ENCODE assay signal across 17 cellular contexts in the genomic region with DNA sequence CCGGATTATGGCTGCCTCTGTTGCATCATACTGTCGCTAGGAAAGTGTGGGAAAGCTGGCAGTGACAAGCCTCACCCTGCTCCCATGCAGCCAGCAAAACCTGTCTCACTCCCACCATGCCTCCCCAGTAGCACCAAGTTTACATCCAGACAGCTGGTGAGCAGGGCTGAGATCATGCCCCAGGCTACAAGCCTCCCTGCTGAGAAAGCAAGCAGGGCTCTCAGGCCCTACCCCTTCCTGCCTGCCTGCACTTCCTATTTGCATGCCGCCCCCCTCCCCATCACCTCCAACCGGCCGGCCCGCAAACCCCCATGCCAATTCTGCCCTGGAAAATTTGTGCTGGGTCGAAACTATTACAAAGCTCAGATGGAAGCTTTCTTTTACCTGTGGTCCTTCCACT.
A peak's percentile ranks its signal among the peaks of the same experiment; 100 is the strongest.
DNase-seq lines count a peak whose midpoint lies in the region; ATAC-seq, FAIRE-seq and TF ChIP-seq lines count a peak whose summit lies in the region.
"Had no signal": no experiment of that assay in that cellular context is flagged by ENCODE, and none has a peak within 500 bp of the region (broad histone marks: within the 10 kb centered on the region; RNA-seq: fewer than 3 reads in every experiment).

No MANE protein-coding gene starts in this region.

- POLR2A ChIA-PET in WTC11 (lab: Charles Lee) = no interaction called here
- POLR2A ChIA-PET in HepG2 (lab: Yijun Ruan, JAX) = no interaction called here

- H4K20me1 ChIP-seq in HepG2 (ENCODE audit: insufficient read depth, low read length) = no peaks in the 10 kb centered on the region

- H3K4me3 ChIP-seq in HUES64 (ENCODE audit: low read length) (no peak overlapping the region), HepG2 (replicated peaks in 1 of 3; ENCODE audit: insufficient read depth in 1 of 3, low read depth in 2 of 3, low read length in 3 of 3) (no peak overlapping the region), dorsolateral prefrontal cortex (no peak overlapping the region)
- H3K4me3 ChIP-seq: PC-9 had no signal

- H3K9me3 ChIP-seq in HUES64 (ENCODE audit: insufficient read depth, low read depth, low read length) = no peaks in the 10 kb centered on the region
- no peaks in the 10 kb centered on the region for H3K9me3 ChIP-seq in HepG2 (ENCODE audit: low read length)

- no peak overlapping the region for H3K27ac Mint-ChIP-seq in WTC11

- no peak for TF ChIP-seq RAD21 in HepG2 (CRISPR knock-in tag; IDR thresholded peaks at IDR 0.05)

- in situ Hi-C loops in HepG2 (cut with HindIII; ENCODE audit: extremely low pct_ligation_motif_present, low pct_unique_long_range_greater_than_20kb) = no loop called here

- H3K27me3 ChIP-seq in HUES64 (ENCODE audit: insufficient read depth, low read length) = no peaks in the 10 kb centered on the region
- no peaks in the 10 kb centered on the region for H3K27me3 ChIP-seq in HepG2 (ENCODE audit: control insufficient read depth in 1 of 2, insufficient read depth in 2 of 2, low read length in 2 of 2)
- H3K27me3 ChIP-seq in dorsolateral prefrontal cortex = no peaks in the 10 kb centered on the region

- FAIRE-seq in HepG2 (lab: Jason Lieb, UNC) = no peak

- H3K36me3 Mint-ChIP-seq in WTC11 = peaks cover 33% of the 10 kb centered on the region

- no TSS peak for BruUV-seq in HepG2 (replicated peaks; lab: Mats Ljungman, UMichigan)

- WGBS in HUES64 = 62% methylated on average over 7 of the region's 7 CpGs
- 50% methylated on average over 5 of the region's 7 CpGs for WGBS in HepG2 (ENCODE audit: low lambda C conversion rate)

- no peak for TF ChIP-seq EP300 in HepG2 (IDR thresholded peaks at IDR 0.05; ENCODE audit: low read depth in 2 of 2, low read length in 2 of 2)
- no peak for TF ChIP-seq EP300 in HepG2 (CRISPR knock-in tag; IDR thresholded peaks at IDR 0.05; ENCODE audit: borderline replicate concordance)

- H3K79me2 ChIP-seq in HepG2 (ENCODE audit: insufficient read depth, low read length) = no peaks in the 10 kb centered on the region

- peak; percentile 6 for DNase-seq in COR-L47 (lab: John Stamatoyannopoulos, UW)
- DNase-seq in WTC11 (ENCODE audit: low spot score) = peak; percentile 20
- no peak for DNase-seq in HepG2 (ENCODE audit: low spot score)
- no peak for DNase-seq in NCI-H2227 treated with DMSO at 0.1 percent for 48 hours (lab: John Stamatoyannopoulos, UW)
- DNase-seq in GM10266 (ENCODE audit: extremely low spot score) = no peak
- DNase-seq in dorsolateral prefrontal cortex = no peak
- DNase-seq: C1 segment of cervical spinal cord, DMS 273 treated with DMSO at 0.1 percent for 48 hours, EL, H7, KG1, NCI-H1694, NCI-H2107, NCI-H446 treated with DMSO at 0.1 percent for 48 hours, PC-9 had no signal

- H3K4me3 Mint-ChIP-seq in WTC11 = no peak overlapping the region

- H3K27ac ChIP-seq in HUES64 (ENCODE audit: low read depth, low read length) (peak overlapping the region; percentile 9; the same call in 1 of the 2 replicates), HepG2 (ENCODE audit: extremely low read length, insufficient read depth, low read length) (no peak overlapping the region), dorsolateral prefrontal cortex (no peak overlapping the region)
- H3K27ac ChIP-seq: HL-60, PC-9 had no signal

- H3K27me3 Mint-ChIP-seq in WTC11 (ENCODE audit: low read depth) = no peaks in the 10 kb centered on the region

- H3K9me3 Mint-ChIP-seq in WTC11 = peaks cover 51% of the 10 kb centered on the region

- CTCF ChIA-PET in WTC11 (lab: Charles Lee) (no interaction called here), HepG2 (lab: Yijun Ruan, JAX; ENCODE audit: low intra/inter-chr PET ratio, low total read pairs) (no interaction called here)

- TF ChIP-seq CTCF in WTC11 (IDR thresholded peaks at IDR 0.05) (no peak), HepG2 (CRISPR knock-in tag; IDR thresholded peaks at IDR 0.05) (no peak), GM10266 (IDR thresholded peaks at IDR 0.05; ENCODE audit: control insufficient read depth, insufficient read depth, low read depth, missing control alignments) (no peak), dorsolateral prefrontal cortex (IDR thresholded peaks at IDR 0.05 in 54 of 56, conservative IDR thresholded peaks at IDR 0.05 in 2 of 56; ENCODE audit: low read depth in 1 of 56, partially characterized antibody in 56 of 56) (no peak)

- peaks cover 27% of the 10 kb centered on the region for H3K4me1 Mint-ChIP-seq in WTC11

- no peak overlapping the region for H2AFZ ChIP-seq in HepG2 (ENCODE audit: low read length)
- H2AFZ ChIP-seq: PC-9 had no signal

- ATAC-seq in WTC11 (peak; percentile 74), HepG2 (no peak)

- no peaks in the 10 kb centered on the region for H3K36me3 ChIP-seq in HUES64 (ENCODE audit: insufficient read depth, low read length)
- no peaks in the 10 kb centered on the region for H3K36me3 ChIP-seq in HepG2 (replicated peaks in 1 of 2; ENCODE audit: control insufficient read depth in 1 of 2, insufficient read depth in 2 of 2, low read length in 2 of 2)

- H3K4me1 ChIP-seq in HUES64 (ENCODE audit: insufficient read depth, low read length) = 0 out of 2 replicates have a peak, but pooled peaks cover 10% of the 10 kb centered on the region
- no peaks in the 10 kb centered on the region for H3K4me1 ChIP-seq in HepG2 (ENCODE audit: insufficient read depth, low read length)

- no peak for TF ChIP-seq POLR2A in HepG2 (IDR thresholded peaks at IDR 0.05; ENCODE audit: insufficient read depth in 1 of 2, low read depth in 2 of 2, low read length in 2 of 2)

- intact Hi-C loops in HepG2 (cut with micrococcal nuclease; ENCODE audit: unreplicated experiment) (no loop called here), dorsolateral prefrontal cortex (cut with DNase I) (no loop called here)

- H3K9ac ChIP-seq in HUES64 (ENCODE audit: low read depth, low read length) (no peak overlapping the region), HepG2 (ENCODE audit: insufficient read depth, low read depth, low read length) (no peak overlapping the region)

- H3K4me2 ChIP-seq in HepG2 (ENCODE audit: low read depth, low read length) = no peak overlapping the region
- H3K4me2 ChIP-seq: PC-9 had no signal

TF ChIP-seq in WTC11, 78 proteins besides CTCF, POLR2A, EP300 and RAD21 (continues in another document):
- TF ChIP-seq, protein P1, sequence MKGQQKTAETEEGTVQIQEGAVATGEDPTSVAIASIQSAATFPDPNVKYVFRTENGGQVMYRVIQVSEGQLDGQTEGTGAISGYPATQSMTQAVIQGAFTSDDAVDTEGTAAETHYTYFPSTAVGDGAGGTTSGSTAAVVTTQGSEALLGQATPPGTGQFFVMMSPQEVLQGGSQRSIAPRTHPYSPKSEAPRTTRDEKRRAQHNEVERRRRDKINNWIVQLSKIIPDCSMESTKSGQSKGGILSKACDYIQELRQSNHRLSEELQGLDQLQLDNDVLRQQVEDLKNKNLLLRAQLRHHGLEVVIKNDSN (CRISPR knock-in tag; IDR thresholded peaks at IDR 0.05) = no peak

TF ChIP-seq in HepG2, 621 proteins besides CTCF, POLR2A, EP300 and RAD21:
- 0 out of 2 replicates have a peak, but pooled peaks have one; percentile 0 for TF ChIP-seq CEBPB (IDR thresholded peaks at IDR 0.05; ENCODE audit: borderline replicate concordance, low read depth, low read length)
- no peak for TF ChIP-seq ZNF570 (CRISPR knock-in tag; IDR thresholded peaks at IDR 0.05; ENCODE audit: borderline replicate concordance)
- TF ChIP-seq SOX13 (IDR thresholded peaks at IDR 0.05) = no peak
- TF ChIP-seq SOX13 (CRISPR knock-in tag; conservative IDR thresholded peaks at IDR 0.05 in 1 of 2, IDR thresholded peaks at IDR 0.05 in 1 of 2) = no peak
- TF ChIP-seq, protein P2, sequence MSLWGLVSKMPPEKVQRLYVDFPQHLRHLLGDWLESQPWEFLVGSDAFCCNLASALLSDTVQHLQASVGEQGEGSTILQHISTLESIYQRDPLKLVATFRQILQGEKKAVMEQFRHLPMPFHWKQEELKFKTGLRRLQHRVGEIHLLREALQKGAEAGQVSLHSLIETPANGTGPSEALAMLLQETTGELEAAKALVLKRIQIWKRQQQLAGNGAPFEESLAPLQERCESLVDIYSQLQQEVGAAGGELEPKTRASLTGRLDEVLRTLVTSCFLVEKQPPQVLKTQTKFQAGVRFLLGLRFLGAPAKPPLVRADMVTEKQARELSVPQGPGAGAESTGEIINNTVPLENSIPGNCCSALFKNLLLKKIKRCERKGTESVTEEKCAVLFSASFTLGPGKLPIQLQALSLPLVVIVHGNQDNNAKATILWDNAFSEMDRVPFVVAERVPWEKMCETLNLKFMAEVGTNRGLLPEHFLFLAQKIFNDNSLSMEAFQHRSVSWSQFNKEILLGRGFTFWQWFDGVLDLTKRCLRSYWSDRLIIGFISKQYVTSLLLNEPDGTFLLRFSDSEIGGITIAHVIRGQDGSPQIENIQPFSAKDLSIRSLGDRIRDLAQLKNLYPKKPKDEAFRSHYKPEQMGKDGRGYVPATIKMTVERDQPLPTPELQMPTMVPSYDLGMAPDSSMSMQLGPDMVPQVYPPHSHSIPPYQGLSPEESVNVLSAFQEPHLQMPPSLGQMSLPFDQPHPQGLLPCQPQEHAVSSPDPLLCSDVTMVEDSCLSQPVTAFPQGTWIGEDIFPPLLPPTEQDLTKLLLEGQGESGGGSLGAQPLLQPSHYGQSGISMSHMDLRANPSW (CRISPR knock-in tag; IDR thresholded peaks at IDR 0.05; ENCODE audit: borderline replicate concordance) = no peak

Comparison
In these comparisons a context has a peak if more than half of its experiments do, and no peak if none do; other contexts are left out.
1. DNase-seq: peak in COR-L47 (single experiment) and WTC11 (single experiment); none in HepG2 (single experiment), NCI-H2227 treated with DMSO at 0.1 percent for 48 hours (single experiment), GM10266 (single experiment) and dorsolateral prefrontal cortex (0 of 10).